Comparison of ENCODE assay signal across 17 cellular contexts in the genomic region with DNA sequence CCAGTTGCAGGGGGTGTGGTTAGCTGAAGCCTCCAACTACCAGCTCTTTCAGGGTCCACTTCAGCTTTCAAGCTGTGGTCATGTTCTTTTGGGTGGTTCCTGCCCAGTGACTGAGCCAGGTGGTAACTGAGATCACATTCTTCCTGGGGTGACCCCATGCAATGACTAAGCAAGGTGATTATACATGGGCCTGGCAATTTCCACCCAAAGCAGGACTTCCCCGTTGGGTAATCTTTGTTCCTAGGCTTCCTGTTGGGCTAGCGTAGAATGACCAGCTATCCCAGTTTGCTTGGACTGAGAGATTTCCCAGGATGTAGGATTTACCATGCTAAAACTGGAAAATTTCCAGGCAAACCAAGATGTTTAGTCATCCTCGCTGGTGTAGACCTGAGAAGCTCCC. TPM values are rescaled to one million over a fixed set of nuclear protein-coding genes. Genes with fewer than 3 reads are reported as not detected.
A peak's percentile ranks its signal among the peaks of the same experiment; 100 is the strongest.
DNase-seq lines count a peak whose midpoint lies in the region; ATAC-seq and TF ChIP-seq lines count a peak whose summit lies in the region.
"Had no signal": no experiment of that assay in that cellular context is flagged by ENCODE, and none has a peak within 500 bp of the region (broad histone marks: within the 10 kb centered on the region; RNA-seq: fewer than 3 reads in every experiment).

No MANE protein-coding gene starts in this region.

- H3K27me3 ChIP-seq in endodermal cell (ENCODE audit: control insufficient read depth, insufficient read depth, low read length, poor library complexity, severe bottlenecking) (no peaks in the 10 kb centered on the region), uterus (no peaks in the 10 kb centered on the region), Caco-2 (replicated peaks; ENCODE audit: control insufficient read depth, insufficient read depth, low read length) (no peaks in the 10 kb centered on the region)
- H3K27me3 ChIP-seq: SJSA1 had no signal

- 65% methylated on average over 3 of the region's 3 CpGs; no CpG with 5 or more reads in 1 of the 2 experiments for WGBS in endodermal cell (ENCODE audit: insufficient coverage in 1 of 2, insufficient read length in 1 of 2), 2 experiments

- H3K27me3 Mint-ChIP-seq in endodermal cell (ENCODE audit: insufficient read depth): no peaks in the 10 kb centered on the region
- H3K27me3 Mint-ChIP-seq in immature natural killer cell (ENCODE audit: low read depth in 3 of 3): peaks cover 2 to 13% (median 2%) of the 10 kb centered on the region in 3 donors
- peaks cover 8% of the 10 kb centered on the region for H3K27me3 Mint-ChIP-seq in Caco-2 (ENCODE audit: insufficient read depth, unreplicated experiment)

- CTCF ChIA-PET in Caco-2 (lab: Charles Lee): no interaction called here

- H3K36me3 Mint-ChIP-seq in endodermal cell (ENCODE audit: low read depth) (peaks cover 75% of the 10 kb centered on the region), immature natural killer cell (no peaks in the 10 kb centered on the region), Caco-2 (ENCODE audit: insufficient read depth, unreplicated experiment) (no peaks in the 10 kb centered on the region)

- POLR2A ChIA-PET in Caco-2 (lab: Charles Lee): no interaction called here

- H3K9me3 ChIP-seq in endodermal cell (ENCODE audit: control insufficient read depth, low read length): no peaks in the 10 kb centered on the region
- no peaks in the 10 kb centered on the region for H3K9me3 ChIP-seq in uterus
- H3K9me3 ChIP-seq in Caco-2: no peaks in the 10 kb centered on the region
- H3K9me3 ChIP-seq: SJSA1 had no signal

- TF ChIP-seq CTCF in endodermal cell (conservative IDR thresholded peaks at IDR 0.05) (no peak), uterus (IDR thresholded peaks at IDR 0.05) (no peak), Caco-2 (IDR thresholded peaks at IDR 0.05; ENCODE audit: insufficient read depth in 1 of 2, low read depth in 1 of 2, low read length in 1 of 2, severe bottlenecking in 1 of 2, unreplicated experiment in 1 of 2) (no peak)

- no peak for TF ChIP-seq POLR2A in uterus (IDR thresholded peaks at IDR 0.05)

- no peak overlapping the region for H3K4me3 Mint-ChIP-seq in endodermal cell
- H3K4me3 Mint-ChIP-seq in immature natural killer cell: no peak overlapping the region
- no peak overlapping the region for H3K4me3 Mint-ChIP-seq in Caco-2 (ENCODE audit: unreplicated experiment)

- no peak overlapping the region for H3K9ac ChIP-seq in endodermal cell (ENCODE audit: extremely low read depth, low read length, poor library complexity, severe bottlenecking)

- H3K9me3 Mint-ChIP-seq in endodermal cell (peaks cover 2% of the 10 kb centered on the region), immature natural killer cell (peaks cover 0 to 4% (median 0%) of the 10 kb centered on the region in 6 donors), Caco-2 (ENCODE audit: unreplicated experiment) (peaks cover 8% of the 10 kb centered on the region)

- BruUV-seq in Caco-2 (replicated peaks; lab: Mats Ljungman, UMichigan): no TSS peak

- H3K4me3 ChIP-seq in endodermal cell (ENCODE audit: low read length): no peak overlapping the region
- no peak overlapping the region for H3K4me3 ChIP-seq in uterus
- no peak overlapping the region for H3K4me3 ChIP-seq in Caco-2 (ENCODE audit: low read depth, low read length)
- H3K4me3 ChIP-seq: SJSA1 had no signal

- peaks cover 79% of the 10 kb centered on the region for H3K36me3 ChIP-seq in endodermal cell (ENCODE audit: control insufficient read depth, insufficient read depth, low read length)
- no peaks in the 10 kb centered on the region for H3K36me3 ChIP-seq in uterus
- H3K36me3 ChIP-seq in Caco-2 (ENCODE audit: control insufficient read depth, insufficient read depth, low read length): no peaks in the 10 kb centered on the region
- H3K36me3 ChIP-seq: SJSA1 had no signal

- H3K4me1 ChIP-seq in endodermal cell (ENCODE audit: control insufficient read depth, insufficient read depth, low read length): no peaks in the 10 kb centered on the region
- H3K4me1 ChIP-seq in uterus: no peaks in the 10 kb centered on the region
- H3K4me1 ChIP-seq in Caco-2: no peaks in the 10 kb centered on the region

- H3K27ac Mint-ChIP-seq in endodermal cell (peak overlapping the region; percentile 48), immature natural killer cell (no peak overlapping the region), Caco-2 (ENCODE audit: unreplicated experiment) (no peak overlapping the region)

- intact Hi-C loops in uterus (cut with DNase I; ENCODE audit: low total_unique reads) (no loop called here), Caco-2 (cut with micrococcal nuclease; ENCODE audit: unreplicated experiment) (no loop called here)

- H3K27ac ChIP-seq in endodermal cell (ENCODE audit: low read depth, low read length): no peak overlapping the region
- H3K27ac ChIP-seq in uterus: no peak overlapping the region
- H3K27ac ChIP-seq: SJSA1 had no signal

- ATAC-seq in HG03025 (IDR thresholded peaks at IDR 0.05; ENCODE audit: low FRiP score, unreplicated experiment): no peak

- DNase-seq in HK-2 (ENCODE audit: unreplicated experiment) (peak; percentile 54), RKO (ENCODE audit: low spot score) (peak; percentile 23), endodermal cell (peak; percentile 69), kidney tubule cell (ENCODE audit: low spot score) (peak; percentile 97), uterus (no peak), immature natural killer cell (no peak), Caco-2 (no peak)
- DNase-seq: ACHN, AML-193, COR-L47, DMS53, H7, NCI-H187 treated with DMSO at 0.1 percent for 48 hours, NCI-H510A, RPMI8226 had no signal

- peaks cover 27% of the 10 kb centered on the region for H3K4me1 Mint-ChIP-seq in endodermal cell
- H3K4me1 Mint-ChIP-seq in immature natural killer cell: no peaks in the 10 kb centered on the region
- no peaks in the 10 kb centered on the region for H3K4me1 Mint-ChIP-seq in Caco-2 (ENCODE audit: low read depth, unreplicated experiment)

RNA-seq across cellular contexts. Expression of a gene that starts 18.4 kb away (rescaled TPM):
- total RNA-seq in endodermal cell (under 1 TPM; 0.33 to 0.44 TPM), uterus (not detected), Caco-2 (2022) (not detected in 2 replicates)
- not detected for polyA plus RNA-seq in endodermal cell (2013, experiment 1 of 2)
- not detected for polyA plus RNA-seq in endodermal cell (2013, experiment 2 of 2)
- polyA plus RNA-seq in immature natural killer cell: not detected

RNA-seq across cellular contexts. Expression of a gene that starts 25.5 kb away (rescaled TPM):
- total RNA-seq in endodermal cell: 10 to 100 TPM; 20.8 to 63.1 TPM
- polyA plus RNA-seq in endodermal cell (2013, experiment 1 of 2): 2.9 TPM
- 3.6 TPM for polyA plus RNA-seq in endodermal cell (2013, experiment 2 of 2)
- total RNA-seq in uterus: under 1 TPM in 3 of 4 donors, not detected in 1; 0.48 to 0.77 (median 0.67) TPM
- polyA plus RNA-seq in immature natural killer cell: not detected
- 0.21 TPM in 1 of 2 replicates, not detected in the other for total RNA-seq in Caco-2 (2022)

Comparison
In these comparisons a context has a peak if more than half of its experiments do, and no peak if none do; other contexts are left out.
1. DNase-seq: peak in HK-2 (single experiment), RKO (single experiment), endodermal cell (single experiment) and kidney tubule cell (single experiment); none in uterus (0 of 2), immature natural killer cell (0 of 3) and Caco-2 (0 of 2).
2. RNA of a gene that starts 25.5 kb away (total RNA-seq): 20.8 to 63.1 TPM in endodermal cell; 0.48 to 0.77 TPM in uterus and 0.21 TPM in Caco-2; every median in the first group is over 10 times any median in the second.